Comparison of ENCODE assay signal across 8 cellular contexts in genomic region chr1:156435551-156436318, GRCh38.
DNase-seq lines count a peak whose midpoint lies in the region; ATAC-seq and TF ChIP-seq lines count a peak whose summit lies in the region.

No MANE protein-coding gene starts in this region.

- no peaks in the 10 kb centered on the region for H3K36me3 Mint-ChIP-seq in neural progenitor cell

- CTCF ChIA-PET in HEK293T (lab: Yijun Ruan, JAX): no interaction called here

- peaks cover 44% of the 10 kb centered on the region for H3F3A ChIP-seq in neural progenitor cell (ENCODE audit: low read depth)

- H3K9me3 Mint-ChIP-seq in neural progenitor cell: peaks cover 2% of the 10 kb centered on the region

- no peaks in the 10 kb centered on the region for H3K36me3 ChIP-seq in BE2C
- H3K36me3 ChIP-seq in neural progenitor cell: no peaks in the 10 kb centered on the region

- H3K27ac ChIP-seq in neural progenitor cell: no peak overlapping the region

- no peak overlapping the region for H2AFZ ChIP-seq in neural progenitor cell (replicated peaks)

- peaks cover 84% of the 10 kb centered on the region for H3K27me3 Mint-ChIP-seq in neural progenitor cell (ENCODE audit: insufficient read depth, low read depth)

- DNase-seq in BE2C (no peak), NOMO-1 treated with DMSO at 0.1 percent for 48 hours (lab: John Stamatoyannopoulos, UW; ENCODE audit: unreplicated experiment) (peak; percentile 47), ecto neural progenitor cell (ENCODE audit: low spot score) (peak; percentile 55), neural progenitor cell (ENCODE audit: low spot score) (peak; percentile 61), HEK293T (ENCODE audit: extremely low spot score) (no peak), OCI-M2 (lab: John Stamatoyannopoulos, UW; ENCODE audit: unreplicated experiment) (no peak), head of caudate nucleus (no peak)

- ATAC-seq in GM21723 (IDR thresholded peaks at IDR 0.05; ENCODE audit: unreplicated experiment): no peak

- no peaks in the 10 kb centered on the region for H3K9me3 ChIP-seq in BE2C
- no peaks in the 10 kb centered on the region for H3K9me3 ChIP-seq in neural progenitor cell (ENCODE audit: low read depth)

- peaks cover 52% of the 10 kb centered on the region for H3K4me1 Mint-ChIP-seq in neural progenitor cell

- peaks cover 94% of the 10 kb centered on the region for H4K20me1 ChIP-seq in neural progenitor cell (ENCODE audit: low read depth)

- H3K9ac ChIP-seq in neural progenitor cell: no peak overlapping the region

- POLR2A ChIA-PET in HEK293T (lab: Yijun Ruan, JAX): no interaction called here

- peak overlapping the region; percentile 20 for H3K4me2 ChIP-seq in neural progenitor cell

- H3K4me3 ChIP-seq in BE2C (ENCODE audit: low read depth, low read length) (peak overlapping the region; percentile 38), neural progenitor cell (peak overlapping the region; percentile 5)

- H3K27me3 ChIP-seq in BE2C: peaks cover 74% of the 10 kb centered on the region
- peaks cover 100% of the 10 kb centered on the region for H3K27me3 ChIP-seq in neural progenitor cell

- no peaks in the 10 kb centered on the region for H3K79me2 ChIP-seq in neural progenitor cell (ENCODE audit: low read depth)

- TF ChIP-seq CTCF in BE2C (IDR thresholded peaks at IDR 0.05; ENCODE audit: low read depth, low read length) (no peak), neural progenitor cell (IDR thresholded peaks at IDR 0.05) (no peak)

- H3K27ac Mint-ChIP-seq in neural progenitor cell: no peak overlapping the region

- no peaks in the 10 kb centered on the region for H3K4me1 ChIP-seq in BE2C
- H3K4me1 ChIP-seq in neural progenitor cell: peaks cover 47% of the 10 kb centered on the region

- H3K4me3 Mint-ChIP-seq in neural progenitor cell: peak overlapping the region; percentile 70

- intact Hi-C loops in head of caudate nucleus (cut with DNase I): no loop called here

TF ChIP-seq in HEK293T, 16 proteins besides CTCF, POLR2A, EP300 and RAD21:
- TF ChIP-seq BHLHE40 (IDR thresholded peaks at IDR 0.05; ENCODE audit: borderline replicate concordance) (no peak), ELF4 (IDR thresholded peaks at IDR 0.05) (no peak), SUZ12 (IDR thresholded peaks at IDR 0.05) (no peak), FOXA1 (IDR thresholded peaks at IDR 0.05) (no peak), ARNT (IDR thresholded peaks at IDR 0.05) (no peak), LEF1 (IDR thresholded peaks at IDR 0.05; ENCODE audit: borderline replicate concordance) (no peak), L3MBTL2 (conservative IDR thresholded peaks at IDR 0.05) (no peak), FOXK2 (IDR thresholded peaks at IDR 0.05) (no peak), ZNF384 (IDR thresholded peaks at IDR 0.05) (no peak), SP1 (IDR thresholded peaks at IDR 0.05) (no peak), CTBP1 (IDR thresholded peaks at IDR 0.05; ENCODE audit: borderline replicate concordance) (no peak)
- TF ChIP-seq, protein P1, sequence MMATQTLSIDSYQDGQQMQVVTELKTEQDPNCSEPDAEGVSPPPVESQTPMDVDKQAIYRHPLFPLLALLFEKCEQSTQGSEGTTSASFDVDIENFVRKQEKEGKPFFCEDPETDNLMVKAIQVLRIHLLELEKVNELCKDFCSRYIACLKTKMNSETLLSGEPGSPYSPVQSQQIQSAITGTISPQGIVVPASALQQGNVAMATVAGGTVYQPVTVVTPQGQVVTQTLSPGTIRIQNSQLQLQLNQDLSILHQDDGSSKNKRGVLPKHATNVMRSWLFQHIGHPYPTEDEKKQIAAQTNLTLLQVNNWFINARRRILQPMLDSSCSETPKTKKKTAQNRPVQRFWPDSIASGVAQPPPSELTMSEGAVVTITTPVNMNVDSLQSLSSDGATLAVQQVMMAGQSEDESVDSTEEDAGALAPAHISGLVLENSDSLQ (IDR thresholded peaks at IDR 0.05): no peak

Comparison
In these comparisons a context has a peak if more than half of its experiments do, and no peak if none do; other contexts are left out.
1. DNase-seq: peak in NOMO-1 treated with DMSO at 0.1 percent for 48 hours (single experiment), ecto neural progenitor cell (single experiment) and neural progenitor cell (single experiment); none in BE2C (single experiment), HEK293T (single experiment), OCI-M2 (single experiment) and head of caudate nucleus (0 of 42).